1 cellular context compared by ENCODE assay signal in genomic region chr16:81005644-81006471, GRCh38.
TF ChIP-seq lines count a peak whose summit lies in the region.

No MANE protein-coding gene starts in this region.

TF ChIP-seq in K562, 482 proteins besides CTCF, POLR2A, EP300 and RAD21 (continues in another document):
- TF ChIP-seq ESRRA (IDR thresholded peaks at IDR 0.05; ENCODE audit: borderline replicate concordance, low read depth) = peak; percentile 75; the same call in 1 of the 2 replicates
- TF ChIP-seq HMGN3 (IDR thresholded peaks at IDR 0.05; ENCODE audit: borderline replicate concordance, extremely low read depth, insufficient read length, low read depth, low read length) = no peak
- 0 out of 2 replicates have a peak, but pooled peaks have one; percentile 44 for TF ChIP-seq ZC3H8 (IDR thresholded peaks at IDR 0.05)
- 0 out of 4 replicates have a peak, but pooled peaks of 1 of the 2 experiments have one; percentile 51 for TF ChIP-seq ARNT (IDR thresholded peaks at IDR 0.05)
- no peak for TF ChIP-seq MITF (IDR thresholded peaks at IDR 0.05)
- no peak for TF ChIP-seq PTTG1 (tag; IDR thresholded peaks at IDR 0.05; ENCODE audit: low read depth)
- TF ChIP-seq RBFOX2 (IDR thresholded peaks at IDR 0.05; ENCODE audit: low read depth, low read length) = no peak
- no peak for TF ChIP-seq ZNF696 (CRISPR knock-in tag; conservative IDR thresholded peaks at IDR 0.05)
- TF ChIP-seq GMEB1 (CRISPR knock-in tag; IDR thresholded peaks at IDR 0.05) = no peak
- no peak for TF ChIP-seq RUNX1 (IDR thresholded peaks at IDR 0.05; ENCODE audit: low read depth)
- no peak for TF ChIP-seq ERF (CRISPR knock-in tag; IDR thresholded peaks at IDR 0.05)
- peak; percentile 68 for TF ChIP-seq CHD1 (IDR thresholded peaks at IDR 0.05; ENCODE audit: low read length)
- no peak for TF ChIP-seq ELF2 (CRISPR knock-in tag; IDR thresholded peaks at IDR 0.05)
- TF ChIP-seq YY1 (IDR thresholded peaks at IDR 0.05; ENCODE audit: borderline replicate concordance in 1 of 3, control insufficient read depth in 1 of 3, extremely low read depth in 1 of 3, insufficient read depth in 3 of 3, insufficient read length in 1 of 3, insufficient replicate concordance in 2 of 3, low read depth in 1 of 3, low read length in 2 of 3) = peak in 1 of 3 experiments; percentile 73
- TF ChIP-seq TCF3 (CRISPR knock-in tag; IDR thresholded peaks at IDR 0.05) = no peak
- TF ChIP-seq OTX1 (CRISPR knock-in tag; IDR thresholded peaks at IDR 0.05) = no peak
- no peak for TF ChIP-seq ZNF3 (CRISPR knock-in tag; IDR thresholded peaks at IDR 0.05)
- no peak for TF ChIP-seq FOXK2 (conservative IDR thresholded peaks at IDR 0.05 in 1 of 2, IDR thresholded peaks at IDR 0.05 in 1 of 2; ENCODE audit: low read depth in 2 of 2)
- TF ChIP-seq TAF9B (IDR thresholded peaks at IDR 0.05; ENCODE audit: partially characterized antibody) = no peak
- TF ChIP-seq KLF13 (tag; IDR thresholded peaks at IDR 0.05; ENCODE audit: borderline replicate concordance, low read depth) = no peak
- TF ChIP-seq ZBTB40 (IDR thresholded peaks at IDR 0.05) = peak; percentile 64
- TF ChIP-seq ZBTB40 (CRISPR knock-in tag; IDR thresholded peaks at IDR 0.05) = no peak
- TF ChIP-seq E4F1 (CRISPR knock-in tag; IDR thresholded peaks at IDR 0.05; ENCODE audit: borderline replicate concordance) = no peak
- no peak for TF ChIP-seq POLR2AphosphoS2 (IDR thresholded peaks at IDR 0.05; ENCODE audit: low read length)
- TF ChIP-seq ZBTB26 (CRISPR knock-in tag; IDR thresholded peaks at IDR 0.05) = no peak
- peak in 1 of 2 experiments; percentile 37; a peak in 3 of 4 replicates for TF ChIP-seq SIN3A (IDR thresholded peaks at IDR 0.05; ENCODE audit: borderline replicate concordance in 2 of 2, control insufficient read depth in 1 of 2, low read depth in 2 of 2, low read length in 2 of 2)
- peak; percentile 7; the same call in 1 of the 2 replicates for TF ChIP-seq BHLHE40 (IDR thresholded peaks at IDR 0.05; ENCODE audit: low read length)
- TF ChIP-seq ZNF778 (CRISPR knock-in tag; IDR thresholded peaks at IDR 0.05) = no peak
- 0 out of 2 replicates have a peak, but pooled peaks have one; percentile 29 for TF ChIP-seq XRCC5 (IDR thresholded peaks at IDR 0.05; ENCODE audit: low read depth, low read length)
- no peak for TF ChIP-seq HDAC2 (IDR thresholded peaks at IDR 0.05)
- TF ChIP-seq PHB2 (IDR thresholded peaks at IDR 0.05; ENCODE audit: low read depth) = no peak
- no peak for TF ChIP-seq HDAC1 (IDR thresholded peaks at IDR 0.05)
- 0 out of 2 replicates have a peak, but pooled peaks have one; percentile 33 for TF ChIP-seq ZNF512 (tag; IDR thresholded peaks at IDR 0.05)
- TF ChIP-seq ZBTB17 (CRISPR knock-in tag; IDR thresholded peaks at IDR 0.05) = no peak
- TF ChIP-seq CREM (IDR thresholded peaks at IDR 0.05; ENCODE audit: low read depth) = no peak
- no peak for TF ChIP-seq BRF2 (IDR thresholded peaks at IDR 0.05; ENCODE audit: borderline replicate concordance, insufficient read depth, insufficient read length)
- peak; percentile 47; the same call in 1 of the 2 replicates for TF ChIP-seq ZNF143 (CRISPR knock-in tag; IDR thresholded peaks at IDR 0.05)
- no peak for TF ChIP-seq ZFP30 (CRISPR knock-in tag; IDR thresholded peaks at IDR 0.05; ENCODE audit: borderline replicate concordance)
- TF ChIP-seq TFAP4 (CRISPR knock-in tag; IDR thresholded peaks at IDR 0.05; ENCODE audit: borderline replicate concordance) = no peak
- TF ChIP-seq NCOA2 (IDR thresholded peaks at IDR 0.05; ENCODE audit: partially characterized antibody in 2 of 2) = no peak
- no peak for TF ChIP-seq PHTF2 (CRISPR knock-in tag; IDR thresholded peaks at IDR 0.05)
